Comparison of ENCODE assay signal across 9 cellular contexts in the genomic region with DNA sequence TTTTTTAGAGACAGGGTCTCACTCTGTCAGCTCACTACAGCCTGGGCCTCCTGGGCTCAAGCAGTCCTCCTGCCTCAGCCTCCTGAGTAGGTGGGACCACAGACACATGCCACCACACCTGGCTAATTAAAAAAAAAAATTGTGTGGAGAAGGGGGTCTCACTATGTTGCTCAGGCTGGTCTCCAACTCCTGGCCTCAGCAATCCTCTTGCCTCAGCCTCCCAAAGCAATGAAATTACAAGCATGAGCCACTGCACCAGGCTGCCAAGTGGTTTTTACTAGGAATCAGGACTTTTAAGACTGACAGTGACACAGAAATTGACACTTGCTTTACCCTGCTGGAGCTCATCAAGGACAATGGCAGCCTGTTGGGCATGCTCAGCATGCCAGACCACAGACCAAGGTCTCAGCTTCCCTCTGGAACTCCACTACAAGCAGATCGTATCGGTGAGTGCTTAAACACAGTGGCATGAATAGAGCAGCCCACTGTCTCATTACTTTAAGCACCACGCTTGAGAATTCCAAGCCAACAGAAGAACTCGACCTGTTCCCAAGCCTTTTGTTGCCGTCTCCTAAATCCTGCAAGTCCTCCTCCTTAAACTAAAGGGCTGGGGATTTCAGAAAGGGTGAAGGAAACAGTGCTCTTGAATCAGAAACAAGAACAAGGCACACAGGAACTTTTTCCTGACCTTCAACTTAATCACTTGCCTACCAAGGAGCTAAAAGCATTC. TPM values are rescaled to one million over a fixed set of nuclear protein-coding genes. Genes with fewer than 3 reads are reported as not detected.
DNase-seq lines count a peak whose midpoint lies in the region; ATAC-seq lines count a peak whose summit lies in the region.
"Had no signal": no experiment of that assay in that cellular context is flagged by ENCODE, and none has a peak within 500 bp of the region (broad histone marks: within the 10 kb centered on the region; RNA-seq: fewer than 3 reads in every experiment).

No MANE protein-coding gene starts in this region.

- no peaks in the 10 kb centered on the region for H3K9me3 ChIP-seq in mesodermal cell (ENCODE audit: control insufficient read depth, low read length)
- H3K9me3 ChIP-seq: heart right ventricle had no signal

- peak overlapping the region; percentile 89 for H3K27ac Mint-ChIP-seq in activated T-helper 17 cell treated with anti-CD3 and anti-CD28 coated beads, Interleukin-2, amount 50 U/mL, for 72 hours

- no peak overlapping the region for H3K4me3 ChIP-seq in mesodermal cell (ENCODE audit: extremely low read depth, insufficient read depth, low read length, poor library complexity, severe bottlenecking)

- ATAC-seq in GM18498 (IDR thresholded peaks at IDR 0.05; ENCODE audit: unreplicated experiment), result peak; percentile 22
- ATAC-seq in HG02885 (IDR thresholded peaks at IDR 0.05; ENCODE audit: poor library complexity, unreplicated experiment), result peak; percentile 12
- ATAC-seq in activated T-helper 17 cell treated with anti-CD3 and anti-CD28 coated beads, Interleukin-2, amount 50 U/mL, for 72 hours (replicated peaks), result peak; percentile 7
- ATAC-seq in HG03378 (IDR thresholded peaks at IDR 0.05; ENCODE audit: unreplicated experiment), result no peak

- H3K9me3 Mint-ChIP-seq in activated T-helper 17 cell treated with anti-CD3 and anti-CD28 coated beads, Interleukin-2, amount 50 U/mL, for 72 hours, result no peaks in the 10 kb centered on the region

- no peaks in the 10 kb centered on the region for H3K36me3 ChIP-seq in mesodermal cell (ENCODE audit: control insufficient read depth, insufficient read depth, low read length)
- H3K36me3 ChIP-seq: heart right ventricle had no signal

- DNase-seq in SKM-1 (lab: John Stamatoyannopoulos, UW; ENCODE audit: unreplicated experiment), result no peak
- no peak for DNase-seq in NCI-H510A treated with DMSO at 0.1 percent for 48 hours (lab: John Stamatoyannopoulos, UW)
- no peak for DNase-seq in effector CD4-positive, alpha-beta T cell

- H3K4me3 Mint-ChIP-seq in activated T-helper 17 cell treated with anti-CD3 and anti-CD28 coated beads, Interleukin-2, amount 50 U/mL, for 72 hours, result peak overlapping the region; percentile 69

- peaks cover 5% of the 10 kb centered on the region for H3K4me1 ChIP-seq in mesodermal cell (ENCODE audit: control insufficient read depth, insufficient read depth, low read length, poor library complexity, severe bottlenecking)

- no peaks in the 10 kb centered on the region for H3K27me3 Mint-ChIP-seq in activated T-helper 17 cell treated with anti-CD3 and anti-CD28 coated beads, Interleukin-2, amount 50 U/mL, for 72 hours

- WGBS in mesodermal cell (ENCODE audit: insufficient coverage in 2 of 2), 2 experiments, result 20 to 38% methylated on average over 2 to 4 of the region's 5 CpGs

- H3K4me1 Mint-ChIP-seq in activated T-helper 17 cell treated with anti-CD3 and anti-CD28 coated beads, Interleukin-2, amount 50 U/mL, for 72 hours, result peaks cover 11% of the 10 kb centered on the region

- no peaks in the 10 kb centered on the region for H3K36me3 Mint-ChIP-seq in activated T-helper 17 cell treated with anti-CD3 and anti-CD28 coated beads, Interleukin-2, amount 50 U/mL, for 72 hours (ENCODE audit: low read depth)

- peak overlapping the region; percentile 36 for H3K27ac ChIP-seq in mesodermal cell (ENCODE audit: low read depth, low read length, severe bottlenecking)

RNA-seq across cellular contexts. Expression of gene EOMES, which starts 41.4 kb away (rescaled TPM):
- total RNA-seq in activated T-helper 17 cell treated with anti-CD3 and anti-CD28 coated beads, Interleukin-2, amount 50 U/mL, for 72 hours, result under 1 TPM; 0.11 to 0.32 TPM
- 1.2 TPM for polyA plus RNA-seq in mesodermal cell (2013, experiment 1 of 2)
- polyA plus RNA-seq in mesodermal cell (2013, experiment 2 of 2), result 0.56 TPM
